Comparison of ENCODE assay signal across 8 cellular contexts in genomic region chr2:73071452-73072399, GRCh38. TPM values are rescaled to one million over a fixed set of nuclear protein-coding genes. Genes with fewer than 3 reads are reported as not detected.
DNase-seq lines count a peak whose midpoint lies in the region; ATAC-seq and TF ChIP-seq lines count a peak whose summit lies in the region.

SFXN5 (minus strand) TSS chr2:73071712; CDS start chr2:73071705, 7 bp downstream.

- H3K9me3 ChIP-seq in NT2/D1 (ENCODE audit: insufficient read depth, low read length): no peaks in the 10 kb centered on the region
- no peaks in the 10 kb centered on the region for H3K9me3 ChIP-seq in endodermal cell (ENCODE audit: control insufficient read depth, low read length)

- peak; percentile 52 for TF ChIP-seq CTCF in endodermal cell (conservative IDR thresholded peaks at IDR 0.05)

- CTCF ChIA-PET in activated CD8-positive, alpha-beta memory T cell treated with anti-CD3 and anti-CD28 coated beads, Interleukin-2, amount 10 ng/mL, durations not matched to agents 7 days and 5 days (lab: Charles Lee): interaction anchor here (0.9 to 2.4 kb wide), 7 partner anchors 18 to 218 kb away, joined by 4 to 10 read pairs (median 8); no protein-coding TSS in a partner anchor

- H3K4me3 ChIP-seq in NT2/D1 (ENCODE audit: insufficient read length, low read depth) (peak within 1 kb of the TSS; percentile 93), endodermal cell (ENCODE audit: low read length) (peak within 1 kb of the TSS; percentile 95)

- peak within 1 kb of the TSS; percentile 91 for H3K27ac Mint-ChIP-seq in activated CD8-positive, alpha-beta memory T cell treated with anti-CD3 and anti-CD28 coated beads, Interleukin-2, amount 10 ng/mL, durations not matched to agents 7 days and 5 days
- H3K27ac Mint-ChIP-seq in endodermal cell: peak within 1 kb of the TSS; percentile 97

- DNase-seq in COR-L47 (lab: John Stamatoyannopoulos, UW) (peak; percentile 88), HUDEP-2 (lab: John Stamatoyannopoulos, UW; ENCODE audit: unreplicated experiment in 76 of 76) (peak in 74 of 76 experiments; percentile 40 to 95 (median 84)), NT2/D1 (ENCODE audit: low read depth, low spot score) (peak; percentile 87), endodermal cell (peak; percentile 98), mesenteric fat pad (ENCODE audit: low spot score) (peak; percentile 98)
- peak; percentile 94 for DNase-seq in activated CD8-positive, alpha-beta memory T cell treated with anti-CD3 and anti-CD28 coated beads, Interleukin-2, amount 10 ng/mL, durations not matched to agents 7 days and 5 days
- peak; percentile 72 for DNase-seq in stimulated activated CD8-positive, alpha-beta memory T cell treated with anti-CD3 and anti-CD28 coated beads, Interleukin-15, amount 100 ng/mL, for 24 hours (ENCODE audit: low read depth)

- H3K4me3 Mint-ChIP-seq in activated CD8-positive, alpha-beta memory T cell treated with anti-CD3 and anti-CD28 coated beads, Interleukin-2, amount 10 ng/mL, durations not matched to agents 7 days and 5 days: peak within 1 kb of the TSS; percentile 78
- peak within 1 kb of the TSS; percentile 87 for H3K4me3 Mint-ChIP-seq in endodermal cell

- H3K27me3 Mint-ChIP-seq in activated CD8-positive, alpha-beta memory T cell treated with anti-CD3 and anti-CD28 coated beads, Interleukin-2, amount 10 ng/mL, durations not matched to agents 7 days and 5 days: no peaks in the 10 kb centered on the region
- H3K27me3 Mint-ChIP-seq in endodermal cell (ENCODE audit: insufficient read depth): no peaks in the 10 kb centered on the region

- H3K36me3 ChIP-seq in NT2/D1 (ENCODE audit: insufficient read depth, insufficient read length, low read length) (peaks cover 41% of the 10 kb centered on the region), endodermal cell (ENCODE audit: control insufficient read depth, insufficient read depth, low read length) (no peaks in the 10 kb centered on the region)

- ATAC-seq in GM21367 (IDR thresholded peaks at IDR 0.05; ENCODE audit: unreplicated experiment): peak; percentile 71
- peak; percentile 79 for ATAC-seq in activated CD8-positive, alpha-beta memory T cell treated with anti-CD3 and anti-CD28 coated beads, Interleukin-2, amount 10 ng/mL, durations not matched to agents 7 days and 5 days

- peaks cover 24% of the 10 kb centered on the region for H3K4me1 Mint-ChIP-seq in activated CD8-positive, alpha-beta memory T cell treated with anti-CD3 and anti-CD28 coated beads, Interleukin-2, amount 10 ng/mL, durations not matched to agents 7 days and 5 days
- H3K4me1 Mint-ChIP-seq in endodermal cell: peaks cover 28% of the 10 kb centered on the region

- H3K4me1 ChIP-seq in NT2/D1 (ENCODE audit: insufficient read depth, insufficient read length) (peaks cover 3% of the 10 kb centered on the region), endodermal cell (ENCODE audit: control insufficient read depth, insufficient read depth, low read length) (peaks cover 3% of the 10 kb centered on the region)

- peaks cover 1% of the 10 kb centered on the region for H3K36me3 Mint-ChIP-seq in activated CD8-positive, alpha-beta memory T cell treated with anti-CD3 and anti-CD28 coated beads, Interleukin-2, amount 10 ng/mL, durations not matched to agents 7 days and 5 days
- peaks cover 6% of the 10 kb centered on the region for H3K36me3 Mint-ChIP-seq in endodermal cell (ENCODE audit: low read depth)

- H3K27ac ChIP-seq in endodermal cell (ENCODE audit: low read depth, low read length): peak within 1 kb of the TSS; percentile 81

- H3K27me3 ChIP-seq in NT2/D1 (ENCODE audit: insufficient read depth, insufficient read length) (peaks cover 2% of the 10 kb centered on the region), endodermal cell (ENCODE audit: control insufficient read depth, insufficient read depth, low read length, poor library complexity, severe bottlenecking) (no peaks in the 10 kb centered on the region)

- H3K9ac ChIP-seq in NT2/D1 (ENCODE audit: insufficient read length, low read depth) (peak within 1 kb of the TSS; percentile 94), endodermal cell (ENCODE audit: extremely low read depth, low read length, poor library complexity, severe bottlenecking) (peak within 1 kb of the TSS; percentile 80)

- 8 to 11% methylated on average over 45 to 69 of the region's 69 CpGs for WGBS in endodermal cell (ENCODE audit: insufficient coverage in 1 of 2, insufficient read length in 1 of 2), 2 experiments

- H3K9me3 Mint-ChIP-seq in activated CD8-positive, alpha-beta memory T cell treated with anti-CD3 and anti-CD28 coated beads, Interleukin-2, amount 10 ng/mL, durations not matched to agents 7 days and 5 days (ENCODE audit: low read depth): no peaks in the 10 kb centered on the region
- H3K9me3 Mint-ChIP-seq in endodermal cell: no peaks in the 10 kb centered on the region

RNA-seq across cellular contexts. Expression of gene SFXN5, which starts in this region (rescaled TPM):
- 10 to 100 TPM; 12.4 to 20.0 TPM for total RNA-seq in activated CD8-positive, alpha-beta memory T cell treated with anti-CD3 and anti-CD28 coated beads, Interleukin-2, amount 10 ng/mL, durations not matched to agents 7 days and 5 days
- total RNA-seq in endodermal cell: 10 to 100 TPM; 30.7 to 32.8 TPM
- polyA plus RNA-seq in endodermal cell (2013, experiment 1 of 2): 10.0 TPM
- polyA plus RNA-seq in endodermal cell (2013, experiment 2 of 2): 13.1 TPM
- 11.7 TPM for total RNA-seq in mesenteric fat pad

Comparison
In these comparisons a context has a peak if more than half of its experiments do, and no peak if none do; other contexts are left out.
1. Peak in every context shown above with its lines: DNase-seq, ATAC-seq, H3K4me3 ChIP-seq and H3K27ac ChIP-seq.